ENCODE assay signal across 1 cellular context in the genomic region with DNA sequence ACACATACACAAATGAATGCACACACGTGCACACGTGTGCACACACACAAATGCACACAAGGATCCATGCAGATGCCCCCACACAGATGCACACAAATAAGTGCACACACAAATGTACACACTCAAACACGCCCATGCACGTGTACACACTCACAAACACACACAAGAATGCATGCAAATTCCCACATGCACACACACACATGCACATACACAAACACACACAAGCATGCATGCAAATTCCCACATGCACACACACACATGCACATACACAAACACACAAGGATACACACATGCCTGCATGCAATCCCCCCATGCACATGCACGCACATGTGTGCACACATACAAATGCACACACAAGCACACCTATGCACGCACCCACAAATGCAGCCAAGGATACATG.
TF ChIP-seq lines count a peak whose summit lies in the region.

No MANE protein-coding gene starts in this region.

TF ChIP-seq in K562, 482 proteins besides CTCF, POLR2A, EP300 and RAD21 (continued from another document):
- TF ChIP-seq, protein P1, sequence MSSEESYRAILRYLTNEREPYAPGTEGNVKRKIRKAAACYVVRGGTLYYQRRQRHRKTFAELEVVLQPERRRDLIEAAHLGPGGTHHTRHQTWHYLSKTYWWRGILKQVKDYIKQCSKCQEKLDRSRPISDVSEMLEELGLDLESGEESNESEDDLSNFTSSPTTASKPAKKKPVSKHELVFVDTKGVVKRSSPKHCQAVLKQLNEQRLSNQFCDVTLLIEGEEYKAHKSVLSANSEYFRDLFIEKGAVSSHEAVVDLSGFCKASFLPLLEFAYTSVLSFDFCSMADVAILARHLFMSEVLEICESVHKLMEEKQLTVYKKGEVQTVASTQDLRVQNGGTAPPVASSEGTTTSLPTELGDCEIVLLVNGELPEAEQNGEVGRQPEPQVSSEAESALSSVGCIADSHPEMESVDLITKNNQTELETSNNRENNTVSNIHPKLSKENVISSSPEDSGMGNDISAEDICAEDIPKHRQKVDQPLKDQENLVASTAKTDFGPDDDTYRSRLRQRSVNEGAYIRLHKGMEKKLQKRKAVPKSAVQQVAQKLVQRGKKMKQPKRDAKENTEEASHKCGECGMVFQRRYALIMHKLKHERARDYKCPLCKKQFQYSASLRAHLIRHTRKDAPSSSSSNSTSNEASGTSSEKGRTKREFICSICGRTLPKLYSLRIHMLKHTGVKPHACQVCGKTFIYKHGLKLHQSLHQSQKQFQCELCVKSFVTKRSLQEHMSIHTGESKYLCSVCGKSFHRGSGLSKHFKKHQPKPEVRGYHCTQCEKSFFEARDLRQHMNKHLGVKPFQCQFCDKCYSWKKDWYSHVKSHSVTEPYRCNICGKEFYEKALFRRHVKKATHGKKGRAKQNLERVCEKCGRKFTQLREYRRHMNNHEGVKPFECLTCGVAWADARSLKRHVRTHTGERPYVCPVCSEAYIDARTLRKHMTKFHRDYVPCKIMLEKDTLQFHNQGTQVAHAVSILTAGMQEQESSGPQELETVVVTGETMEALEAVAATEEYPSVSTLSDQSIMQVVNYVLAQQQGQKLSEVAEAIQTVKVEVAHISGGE (CRISPR knock-in tag; IDR thresholded peaks at IDR 0.05), result no peak
- TF ChIP-seq SIX5 (IDR thresholded peaks at IDR 0.05; ENCODE audit: borderline replicate concordance in 1 of 2, insufficient read depth in 1 of 2, low read depth in 1 of 2, low read length in 2 of 2) (no peak), ZNF263 (CRISPR knock-in tag; IDR thresholded peaks at IDR 0.05; ENCODE audit: borderline replicate concordance) (no peak), ZFPM2 (CRISPR knock-in tag; IDR thresholded peaks at IDR 0.05) (no peak), RNF2 (IDR thresholded peaks at IDR 0.05) (no peak), TCF3 (CRISPR knock-in tag; IDR thresholded peaks at IDR 0.05) (no peak)
